Comparison of ENCODE assay signal across 1 cellular context in genomic region chr3:69020424-69020823, GRCh38.
TF ChIP-seq lines count a peak whose summit lies in the region.

No MANE protein-coding gene starts in this region.

TF ChIP-seq in HepG2, 621 proteins besides CTCF, POLR2A, EP300 and RAD21 (continued from another document):
- TF ChIP-seq, protein P1, sequence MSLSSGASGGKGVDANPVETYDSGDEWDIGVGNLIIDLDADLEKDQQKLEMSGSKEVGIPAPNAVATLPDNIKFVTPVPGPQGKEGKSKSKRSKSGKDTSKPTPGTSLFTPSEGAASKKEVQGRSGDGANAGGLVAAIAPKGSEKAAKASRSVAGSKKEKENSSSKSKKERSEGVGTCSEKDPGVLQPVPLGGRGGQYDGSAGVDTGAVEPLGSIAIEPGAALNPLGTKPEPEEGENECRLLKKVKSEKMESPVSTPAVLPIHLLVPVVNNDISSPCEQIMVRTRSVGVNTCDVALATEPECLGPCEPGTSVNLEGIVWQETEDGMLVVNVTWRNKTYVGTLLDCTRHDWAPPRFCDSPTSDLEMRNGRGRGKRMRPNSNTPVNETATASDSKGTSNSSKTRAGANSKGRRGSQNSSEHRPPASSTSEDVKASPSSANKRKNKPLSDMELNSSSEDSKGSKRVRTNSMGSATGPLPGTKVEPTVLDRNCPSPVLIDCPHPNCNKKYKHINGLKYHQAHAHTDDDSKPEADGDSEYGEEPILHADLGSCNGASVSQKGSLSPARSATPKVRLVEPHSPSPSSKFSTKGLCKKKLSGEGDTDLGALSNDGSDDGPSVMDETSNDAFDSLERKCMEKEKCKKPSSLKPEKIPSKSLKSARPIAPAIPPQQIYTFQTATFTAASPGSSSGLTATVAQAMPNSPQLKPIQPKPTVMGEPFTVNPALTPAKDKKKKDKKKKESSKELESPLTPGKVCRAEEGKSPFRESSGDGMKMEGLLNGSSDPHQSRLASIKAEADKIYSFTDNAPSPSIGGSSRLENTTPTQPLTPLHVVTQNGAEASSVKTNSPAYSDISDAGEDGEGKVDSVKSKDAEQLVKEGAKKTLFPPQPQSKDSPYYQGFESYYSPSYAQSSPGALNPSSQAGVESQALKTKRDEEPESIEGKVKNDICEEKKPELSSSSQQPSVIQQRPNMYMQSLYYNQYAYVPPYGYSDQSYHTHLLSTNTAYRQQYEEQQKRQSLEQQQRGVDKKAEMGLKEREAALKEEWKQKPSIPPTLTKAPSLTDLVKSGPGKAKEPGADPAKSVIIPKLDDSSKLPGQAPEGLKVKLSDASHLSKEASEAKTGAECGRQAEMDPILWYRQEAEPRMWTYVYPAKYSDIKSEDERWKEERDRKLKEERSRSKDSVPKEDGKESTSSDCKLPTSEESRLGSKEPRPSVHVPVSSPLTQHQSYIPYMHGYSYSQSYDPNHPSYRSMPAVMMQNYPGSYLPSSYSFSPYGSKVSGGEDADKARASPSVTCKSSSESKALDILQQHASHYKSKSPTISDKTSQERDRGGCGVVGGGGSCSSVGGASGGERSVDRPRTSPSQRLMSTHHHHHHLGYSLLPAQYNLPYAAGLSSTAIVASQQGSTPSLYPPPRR (CRISPR knock-in tag; IDR thresholded peaks at IDR 0.05; ENCODE audit: borderline replicate concordance) = no peak
- TF ChIP-seq, protein P2, sequence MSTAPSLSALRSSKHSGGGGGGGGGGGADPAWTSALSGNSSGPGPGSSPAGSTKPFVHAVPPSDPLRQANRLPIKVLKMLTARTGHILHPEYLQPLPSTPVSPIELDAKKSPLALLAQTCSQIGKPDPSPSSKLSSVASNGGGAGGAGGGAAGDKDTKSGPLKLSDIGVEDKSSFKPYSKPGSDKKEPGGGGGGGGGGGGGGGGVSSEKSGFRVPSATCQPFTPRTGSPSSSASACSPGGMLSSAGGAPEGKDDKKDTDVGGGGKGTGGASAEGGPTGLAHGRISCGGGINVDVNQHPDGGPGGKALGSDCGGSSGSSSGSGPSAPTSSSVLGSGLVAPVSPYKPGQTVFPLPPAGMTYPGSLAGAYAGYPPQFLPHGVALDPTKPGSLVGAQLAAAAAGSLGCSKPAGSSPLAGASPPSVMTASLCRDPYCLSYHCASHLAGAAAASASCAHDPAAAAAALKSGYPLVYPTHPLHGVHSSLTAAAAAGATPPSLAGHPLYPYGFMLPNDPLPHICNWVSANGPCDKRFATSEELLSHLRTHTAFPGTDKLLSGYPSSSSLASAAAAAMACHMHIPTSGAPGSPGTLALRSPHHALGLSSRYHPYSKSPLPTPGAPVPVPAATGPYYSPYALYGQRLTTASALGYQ (CRISPR knock-in tag; IDR thresholded peaks at IDR 0.05) = no peak
- no peak for TF ChIP-seq MYC (CRISPR knock-in tag; IDR thresholded peaks at IDR 0.05; ENCODE audit: borderline replicate concordance)
